In the genomic region with DNA sequence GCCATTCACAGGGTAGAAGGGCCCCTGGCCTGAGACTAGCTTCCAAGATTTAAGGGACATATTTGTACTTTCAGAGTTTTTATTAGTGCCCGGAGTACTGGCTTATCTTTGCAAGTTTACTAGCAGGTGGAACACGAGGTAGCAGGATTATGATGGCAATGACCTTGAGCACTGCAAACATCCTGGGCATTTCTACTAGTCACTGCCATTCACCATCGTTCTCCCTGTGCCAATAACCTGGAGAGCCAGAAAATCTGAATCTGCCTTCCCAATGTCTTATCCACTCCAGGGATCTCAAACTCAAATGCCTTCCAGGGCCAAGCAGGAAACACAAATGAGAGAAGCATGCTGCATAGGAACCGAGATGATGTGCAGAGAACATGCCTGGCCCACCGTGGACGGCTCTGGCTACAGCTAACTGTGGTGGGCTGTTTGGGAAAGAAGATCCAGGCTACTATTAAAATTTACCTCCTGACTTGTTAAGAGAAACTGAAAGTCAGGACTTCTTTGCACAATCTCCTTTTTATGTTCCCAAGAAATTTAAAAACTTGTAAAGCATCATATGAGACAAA, we compare ENCODE assay signal across 9 cellular contexts. TPM values are rescaled to one million over a fixed set of nuclear protein-coding genes. Genes with fewer than 3 reads are reported as not detected.
DNase-seq lines count a peak whose midpoint lies in the region; ATAC-seq and TF ChIP-seq lines count a peak whose summit lies in the region.
"Had no signal": no experiment of that assay in that cellular context is flagged by ENCODE, and none has a peak within 500 bp of the region (broad histone marks: within the 10 kb centered on the region; RNA-seq: fewer than 3 reads in every experiment).

No MANE protein-coding gene starts in this region.

- H3K4me1 Mint-ChIP-seq in activated T-helper 17 cell treated with anti-CD3 and anti-CD28 coated beads, Interleukin-2, amount 50 U/mL, for 72 hours, result peaks cover 73% of the 10 kb centered on the region
- peaks cover 60% of the 10 kb centered on the region for H3K4me1 Mint-ChIP-seq in memory B cell
- peaks cover 74 to 95% of the 10 kb centered on the region in 2 donors for H3K4me1 Mint-ChIP-seq in stimulated activated naive B cell treated with anti-CD40 and anti-IgM and Interleukin-4, amounts not matched to agents 10 μg/mL and 1 μg/mL and 100 μg/mL, for 72 hours

- peaks cover 77% of the 10 kb centered on the region for H3K36me3 Mint-ChIP-seq in activated T-helper 17 cell treated with anti-CD3 and anti-CD28 coated beads, Interleukin-2, amount 50 U/mL, for 72 hours (ENCODE audit: low read depth)
- peaks cover 11% of the 10 kb centered on the region for H3K36me3 Mint-ChIP-seq in memory B cell
- H3K36me3 Mint-ChIP-seq in stimulated activated naive B cell treated with anti-CD40 and anti-IgM and Interleukin-4, amounts not matched to agents 10 μg/mL and 1 μg/mL and 100 μg/mL, for 72 hours, result peaks cover 2 to 19% of the 10 kb centered on the region in 2 donors

- TF ChIP-seq CTCF in LNCaP clone FGC (IDR thresholded peaks at IDR 0.05; ENCODE audit: control insufficient read depth, extremely low read depth, insufficient read depth), result no peak

- peak overlapping the region; percentile 92 for H3K27ac Mint-ChIP-seq in activated T-helper 17 cell treated with anti-CD3 and anti-CD28 coated beads, Interleukin-2, amount 50 U/mL, for 72 hours
- peak overlapping the region; percentile 98 for H3K27ac Mint-ChIP-seq in memory B cell
- H3K27ac Mint-ChIP-seq in stimulated activated naive B cell treated with anti-CD40 and anti-IgM and Interleukin-4, amounts not matched to agents 10 μg/mL and 1 μg/mL and 100 μg/mL, for 72 hours, result peak overlapping the region; percentile 95

- H3K4me3 ChIP-seq in LNCaP clone FGC (ENCODE audit: low read depth, low read length), result no peak overlapping the region

- DNase-seq in LNCaP clone FGC (ENCODE audit: low read depth) (peak; percentile 96), memory B cell (ENCODE audit: low spot score in 2 of 2) (no peak), RPMI8226 (no peak), NCI-H774 (lab: John Stamatoyannopoulos, UW) (no peak)
- DNase-seq in stimulated activated naive B cell treated with anti-CD40 and anti-IgM and Interleukin-4, amounts not matched to agents 10 μg/mL and 1 μg/mL and 100 μg/mL, for 72 hours, result no peak
- DNase-seq: activated CD4-positive, alpha-beta T cell treated with anti-CD3 and anti-CD28 coated beads for 4 hours; NCI-H2171 had no signal

- H3K9me3 Mint-ChIP-seq in activated T-helper 17 cell treated with anti-CD3 and anti-CD28 coated beads, Interleukin-2, amount 50 U/mL, for 72 hours, result no peaks in the 10 kb centered on the region
- no peaks in the 10 kb centered on the region for H3K9me3 Mint-ChIP-seq in memory B cell
- no peaks in the 10 kb centered on the region for H3K9me3 Mint-ChIP-seq in stimulated activated naive B cell treated with anti-CD40 and anti-IgM and Interleukin-4, amounts not matched to agents 10 μg/mL and 1 μg/mL and 100 μg/mL, for 72 hours

- H3K27me3 Mint-ChIP-seq in activated T-helper 17 cell treated with anti-CD3 and anti-CD28 coated beads, Interleukin-2, amount 50 U/mL, for 72 hours, result no peaks in the 10 kb centered on the region
- H3K27me3 Mint-ChIP-seq in memory B cell, result no peaks in the 10 kb centered on the region
- no peaks in the 10 kb centered on the region for H3K27me3 Mint-ChIP-seq in stimulated activated naive B cell treated with anti-CD40 and anti-IgM and Interleukin-4, amounts not matched to agents 10 μg/mL and 1 μg/mL and 100 μg/mL, for 72 hours

- ATAC-seq in activated T-helper 17 cell treated with anti-CD3 and anti-CD28 coated beads, Interleukin-2, amount 50 U/mL, for 72 hours (replicated peaks), result no peak
- ATAC-seq in memory B cell (ENCODE audit: low read depth) (no peak), HG03442 (IDR thresholded peaks at IDR 0.05; ENCODE audit: unreplicated experiment) (no peak)
- ATAC-seq in stimulated activated naive B cell treated with anti-CD40 and anti-IgM and Interleukin-4, amounts not matched to agents 10 μg/mL and 1 μg/mL and 100 μg/mL, for 72 hours (replicated peaks), result no peak

- H3K4me3 Mint-ChIP-seq in activated T-helper 17 cell treated with anti-CD3 and anti-CD28 coated beads, Interleukin-2, amount 50 U/mL, for 72 hours, result peak overlapping the region; percentile 76
- H3K4me3 Mint-ChIP-seq in memory B cell, result no peak overlapping the region
- peak overlapping the region in 1 of 2 donors; percentile 28 for H3K4me3 Mint-ChIP-seq in stimulated activated naive B cell treated with anti-CD40 and anti-IgM and Interleukin-4, amounts not matched to agents 10 μg/mL and 1 μg/mL and 100 μg/mL, for 72 hours

RNA-seq across cellular contexts. Expression of a gene that starts 16.7 kb away (rescaled TPM):
- total RNA-seq in activated T-helper 17 cell treated with anti-CD3 and anti-CD28 coated beads, Interleukin-2, amount 50 U/mL, for 72 hours, result 10 to 100 TPM; 21.7 to 36.8 TPM
